ENCODE assay signal across 21 cellular contexts in genomic region chr16:56919099-56919800, GRCh38. TPM values are rescaled to one million over a fixed set of nuclear protein-coding genes. Genes with fewer than 3 reads are reported as not detected.
DNase-seq lines count a peak whose midpoint lies in the region; ATAC-seq, FAIRE-seq and TF ChIP-seq lines count a peak whose summit lies in the region.
"Had no signal": no experiment of that assay in that cellular context is flagged by ENCODE, and none has a peak within 500 bp of the region (broad histone marks: within the 10 kb centered on the region; RNA-seq: fewer than 3 reads in every experiment).

No MANE protein-coding gene starts in this region.

- no peak overlapping the region for H3K4me2 ChIP-seq in K562 (ENCODE audit: insufficient read depth, low read length)

- no peak for TF ChIP-seq POLR2A in K562 (conservative IDR thresholded peaks at IDR 0.05)

- H3K9me3 ChIP-seq in K562 (replicated peaks; ENCODE audit: control insufficient read depth, insufficient read depth, low read depth, low read length) (no peaks in the 10 kb centered on the region), HAP-1 (no peaks in the 10 kb centered on the region)
- H3K9me3 ChIP-seq: ascending aorta, mucosa of descending colon, stomach, upper lobe of right lung had no signal

- POLR2A ChIA-PET in K562 (lab: Yijun Ruan, JAX): interaction anchor here (0.6 to 5.5 kb wide), 6 partner anchors 9 to 1004 kb away, joined by 3 to 79 read pairs (median 4); partner anchors contain the start of gene HERPUD1

- intact Hi-C loops in K562 (cut with micrococcal nuclease): no loop called here

- H3K27me3 ChIP-seq in K562 (ENCODE audit: control insufficient read depth in 2 of 2, insufficient read depth in 2 of 2, low read length in 2 of 2): peaks cover 39 to 56% of the 10 kb centered on the region in 2 experiments; a peak in 4 of 5 replicates
- no peaks in the 10 kb centered on the region for H3K27me3 ChIP-seq in HAP-1 (ENCODE audit: low read depth)
- H3K27me3 ChIP-seq: ascending aorta, stomach, upper lobe of right lung had no signal

- no peak overlapping the region for H3K27ac ChIP-seq in K562 (ENCODE audit: extremely low read depth, low read depth, low read length)
- H3K27ac ChIP-seq: ascending aorta, GM23248, upper lobe of right lung had no signal

- CTCF ChIA-PET in K562 (lab: Yijun Ruan, JAX; ENCODE audit: low intra/inter-chr PET ratio): no interaction called here

- TF ChIP-seq CTCF in K562 (IDR thresholded peaks at IDR 0.05 in 2 of 3, conservative IDR thresholded peaks at IDR 0.05 in 1 of 3; ENCODE audit: insufficient read depth in 2 of 3, low read depth in 1 of 3, low read length in 3 of 3): no peak

- H3K9me1 ChIP-seq in K562 (ENCODE audit: control insufficient read depth, insufficient read depth, low read length): no peaks in the 10 kb centered on the region

- TF ChIP-seq RAD21 in K562 (CRISPR knock-in tag; conservative IDR thresholded peaks at IDR 0.05 in 1 of 2, IDR thresholded peaks at IDR 0.05 in 1 of 2): no peak

- H3K79me2 ChIP-seq in K562 (ENCODE audit: control insufficient read depth, insufficient read depth, low read length): no peaks in the 10 kb centered on the region

- no peak for TF ChIP-seq EP300 in K562 (IDR thresholded peaks at IDR 0.05; ENCODE audit: low read length)

- no peaks in the 10 kb centered on the region for H3K36me3 ChIP-seq in K562 (ENCODE audit: control insufficient read depth, insufficient read depth, low read length)
- no peaks in the 10 kb centered on the region for H3K36me3 ChIP-seq in HAP-1 (replicated peaks)
- H3K36me3 ChIP-seq: ascending aorta, stomach, upper lobe of right lung had no signal

- WGBS in K562 (ENCODE audit: insufficient coverage, low coverage, missing lambda C conversion rate): 10% methylated on average over 11 of the region's 11 CpGs

- FAIRE-seq in K562 (lab: Jason Lieb, UNC): no peak
- FAIRE-seq: colon, endometrium had no signal

- ATAC-seq in activated naive CD8-positive, alpha-beta T cell treated with anti-CD3 and anti-CD28 coated beads, Interleukin-2, amount 50 U/mL, for 24 hours: peak; percentile 55
- no peak; the same call in 2 of the 3 replicates for ATAC-seq in K562
- ATAC-seq in memory B cell (ENCODE audit: low read depth): no peak
- peak; percentile 43 for ATAC-seq in stimulated activated naive CD8-positive, alpha-beta T cell treated with anti-CD3 and anti-CD28 coated beads, Interleukin-15, amount 100 ng/mL, for 72 hours
- ATAC-seq: activated CD4-positive, alpha-beta T cell treated with anti-CD3 and anti-CD28 coated beads for 36 hours; mucosa of descending colon; upper lobe of right lung had no signal

- no peak for DNase-seq in activated naive CD8-positive, alpha-beta T cell treated with anti-CD3 and anti-CD28 coated beads, Interleukin-2, amount 50 U/mL, for 24 hours
- DNase-seq in activated naive CD8-positive, alpha-beta T cell treated with anti-CD3 and anti-CD28 coated beads for 36 hours: no peak
- DNase-seq in K562 (ENCODE audit: extremely low read depth in 1 of 4, low spot score in 3 of 4) (no peak), memory B cell (ENCODE audit: low spot score in 2 of 2) (no peak), ureter (ENCODE audit: low spot score) (no peak), HAP-1 (ENCODE audit: low spot score in 2 of 2) (no peak)
- no peak for DNase-seq in stimulated activated naive CD8-positive, alpha-beta T cell treated with anti-CD3 and anti-CD28 coated beads, Interleukin-15, amount 100 ng/mL, for 72 hours
- DNase-seq in stimulated activated naive CD4-positive, alpha-beta T cell (lab: John Stamatoyannopoulos, UW): no peak
- DNase-seq: activated CD4-positive, alpha-beta T cell treated with anti-CD3 and anti-CD28 coated beads for 36 hours; activated naive CD4-positive, alpha-beta T cell treated with anti-CD3 and anti-CD28 coated beads for 36 hours; foreskin fibroblast; GM23248; MM.1S; mucosa of descending colon; NCI-H526 treated with DMSO at 0.1 percent for 48 hours; stomach; upper lobe of right lung had no signal

- peaks cover 46% of the 10 kb centered on the region for H3K4me1 Mint-ChIP-seq in activated naive CD8-positive, alpha-beta T cell treated with anti-CD3 and anti-CD28 coated beads, Interleukin-2, amount 50 U/mL, for 24 hours
- peaks cover 27% of the 10 kb centered on the region for H3K4me1 Mint-ChIP-seq in activated naive CD8-positive, alpha-beta T cell treated with anti-CD3 and anti-CD28 coated beads for 36 hours
- peaks cover 56% of the 10 kb centered on the region for H3K4me1 Mint-ChIP-seq in memory B cell
- peaks cover 32% of the 10 kb centered on the region for H3K4me1 Mint-ChIP-seq in stimulated activated naive CD8-positive, alpha-beta T cell treated with anti-CD3 and anti-CD28 coated beads, Interleukin-15, amount 100 ng/mL, for 72 hours

- no peaks in the 10 kb centered on the region for H3K9me3 Mint-ChIP-seq in activated naive CD8-positive, alpha-beta T cell treated with anti-CD3 and anti-CD28 coated beads, Interleukin-2, amount 50 U/mL, for 24 hours
- H3K9me3 Mint-ChIP-seq in activated naive CD8-positive, alpha-beta T cell treated with anti-CD3 and anti-CD28 coated beads for 36 hours: peaks cover 2% of the 10 kb centered on the region
- H3K9me3 Mint-ChIP-seq in memory B cell: peaks cover 11% of the 10 kb centered on the region
- peaks cover 0 to 6% of the 10 kb centered on the region in 2 donors for H3K9me3 Mint-ChIP-seq in stimulated activated naive CD8-positive, alpha-beta T cell treated with anti-CD3 and anti-CD28 coated beads, Interleukin-15, amount 100 ng/mL, for 72 hours
- H3K9me3 Mint-ChIP-seq: activated naive CD4-positive, alpha-beta T cell treated with anti-CD3 and anti-CD28 coated beads for 36 hours had no signal

- H2AFZ ChIP-seq in K562 (ENCODE audit: low read depth, low read length): no peak overlapping the region
- H2AFZ ChIP-seq: GM23248 had no signal

- no peak overlapping the region for H3K9ac ChIP-seq in K562 (ENCODE audit: insufficient read depth in 1 of 2, low read depth in 2 of 2, low read length in 2 of 2)
- H3K9ac ChIP-seq: GM23248 had no signal

- no peak overlapping the region for H3K4me3 Mint-ChIP-seq in activated naive CD8-positive, alpha-beta T cell treated with anti-CD3 and anti-CD28 coated beads, Interleukin-2, amount 50 U/mL, for 24 hours
- H3K4me3 Mint-ChIP-seq in activated naive CD8-positive, alpha-beta T cell treated with anti-CD3 and anti-CD28 coated beads for 36 hours: no peak overlapping the region
- H3K4me3 Mint-ChIP-seq in memory B cell: no peak overlapping the region
- H3K4me3 Mint-ChIP-seq in stimulated activated naive CD8-positive, alpha-beta T cell treated with anti-CD3 and anti-CD28 coated beads, Interleukin-15, amount 100 ng/mL, for 72 hours: no peak overlapping the region
- H3K4me3 Mint-ChIP-seq: activated CD4-positive, alpha-beta T cell treated with anti-CD3 and anti-CD28 coated beads for 36 hours; activated naive CD4-positive, alpha-beta T cell treated with anti-CD3 and anti-CD28 coated beads for 36 hours had no signal

- H3K27ac Mint-ChIP-seq in activated naive CD8-positive, alpha-beta T cell treated with anti-CD3 and anti-CD28 coated beads, Interleukin-2, amount 50 U/mL, for 24 hours: peak overlapping the region; percentile 14
- no peak overlapping the region for H3K27ac Mint-ChIP-seq in activated naive CD8-positive, alpha-beta T cell treated with anti-CD3 and anti-CD28 coated beads for 36 hours
- peak overlapping the region; percentile 99 for H3K27ac Mint-ChIP-seq in memory B cell
- H3K27ac Mint-ChIP-seq in stimulated activated naive CD8-positive, alpha-beta T cell treated with anti-CD3 and anti-CD28 coated beads, Interleukin-15, amount 100 ng/mL, for 72 hours: peak overlapping the region in 1 of 2 donors; percentile 51
- H3K27ac Mint-ChIP-seq: activated CD4-positive, alpha-beta T cell treated with anti-CD3 and anti-CD28 coated beads for 36 hours; activated naive CD4-positive, alpha-beta T cell treated with anti-CD3 and anti-CD28 coated beads for 36 hours had no signal

- H3K4me1 ChIP-seq in K562 (replicated peaks in 1 of 2; ENCODE audit: control insufficient read depth in 2 of 2, insufficient read depth in 2 of 2, low read length in 2 of 2) (no peaks in the 10 kb centered on the region; a peak in 1 of 5 replicates), HAP-1 (no peaks in the 10 kb centered on the region)

- no peaks in the 10 kb centered on the region for H3K27me3 Mint-ChIP-seq in activated naive CD8-positive, alpha-beta T cell treated with anti-CD3 and anti-CD28 coated beads, Interleukin-2, amount 50 U/mL, for 24 hours
- H3K27me3 Mint-ChIP-seq in activated naive CD8-positive, alpha-beta T cell treated with anti-CD3 and anti-CD28 coated beads for 36 hours: peaks cover 4% of the 10 kb centered on the region
- H3K27me3 Mint-ChIP-seq in memory B cell: no peaks in the 10 kb centered on the region
- H3K27me3 Mint-ChIP-seq in stimulated activated naive CD8-positive, alpha-beta T cell treated with anti-CD3 and anti-CD28 coated beads, Interleukin-15, amount 100 ng/mL, for 72 hours: no peaks in the 10 kb centered on the region
- H3K27me3 Mint-ChIP-seq: activated CD4-positive, alpha-beta T cell treated with anti-CD3 and anti-CD28 coated beads for 36 hours had no signal

- in situ Hi-C loops in K562 (cut with MboI) (no loop called here), HAP-1 (cut with MboI; ENCODE audit: low sequenced_read_pairs) (no loop called here)

- peaks cover 4% of the 10 kb centered on the region for H4K20me1 ChIP-seq in K562 (replicated peaks; ENCODE audit: control insufficient read depth, insufficient read depth, low read length)

- no peak overlapping the region for H3K4me3 ChIP-seq in K562
- no peak overlapping the region for H3K4me3 ChIP-seq in HAP-1
- H3K4me3 ChIP-seq: ascending aorta, GM23248, mucosa of descending colon, stomach, upper lobe of right lung had no signal

- no peaks in the 10 kb centered on the region for H3K36me3 Mint-ChIP-seq in activated naive CD8-positive, alpha-beta T cell treated with anti-CD3 and anti-CD28 coated beads, Interleukin-2, amount 50 U/mL, for 24 hours (ENCODE audit: low read depth)
- H3K36me3 Mint-ChIP-seq in activated naive CD8-positive, alpha-beta T cell treated with anti-CD3 and anti-CD28 coated beads for 36 hours: peaks cover 4% of the 10 kb centered on the region
- peaks cover 6% of the 10 kb centered on the region for H3K36me3 Mint-ChIP-seq in memory B cell

- no TSS peak for BruUV-seq in K562 (replicated peaks; lab: Mats Ljungman, UMichigan)

RNA-seq across cellular contexts. Expression of gene HERPUD1, which starts 12.7 kb away (rescaled TPM):
- 100 to 1,000 TPM; 143 to 149 TPM for total RNA-seq in activated naive CD8-positive, alpha-beta T cell treated with anti-CD3 and anti-CD28 coated beads for 36 hours
- total RNA-seq in K562 (2011; cell fraction: chromatin; rRNA removed; ENCODE audit: low replicate concordance): 163 and 256 TPM in 2 replicates
- total RNA-seq in K562 (2011; cell fraction: nucleolus; rRNA removed): 127 and 147 TPM in 2 replicates
- total RNA-seq in K562 (2011; cell fraction: nucleoplasm; rRNA removed): 170 and 203 TPM in 2 replicates
- total RNA-seq in K562 (2014; rRNA removed) (25.8 and 26.8 TPM in 2 replicates), K562 (2014; rRNA removed; fragmentation: Illumina TruSeq; extraction: Trizol) (49.3 and 65.4 TPM in 2 replicates), K562 (2015; rRNA removed; fragmentation: Illumina TruSeq; extraction: Trizol) (18.1 and 19.2 TPM in 2 replicates), K562 (2021) (54.4 and 60.7 TPM in 2 replicates), ureter (171 TPM)
- polyA plus RNA-seq in K562 (2011; rRNA removed) (50.0 and 90.9 TPM in 2 replicates), K562 (2014; fragmentation: Illumina TruSeq; extraction: Trizol) (57.8 and 60.7 TPM in 2 replicates), K562 (2014; fragmentation: Nextera tagmentation; extraction: Ambion mirVana) (10 to 100 TPM; 14.2 to 17.8 TPM), K562 (2014; rRNA removed) (32.0 and 37.4 TPM in 2 replicates)
- 36.4 and 59.0 TPM in 2 replicates for polyA plus RNA-seq in K562 (2011; cell fraction: cytosol; rRNA removed)
- polyA plus RNA-seq in K562 (2011; cell fraction: nucleus; rRNA removed): 92.5 and 115 TPM in 2 replicates
- 28.0 and 112 TPM in 2 replicates for polyA plus RNA-seq in K562 (2012)
- 49.2 and 70.6 TPM in 2 replicates for polyA minus RNA-seq in K562 (2011; rRNA and poly(A)+ RNA removed)
- polyA minus RNA-seq in K562 (2011; cell fraction: cytosol; rRNA and poly(A)+ RNA removed): 36.1 and 42.5 TPM in 2 replicates
- 36.1 and 75.2 TPM in 2 replicates for polyA minus RNA-seq in K562 (2011; cell fraction: nucleus; rRNA and poly(A)+ RNA removed)

RNA-seq across cellular contexts. Expression of gene CETP, which starts 42.5 kb away (rescaled TPM):
- under 1 TPM in 1 of 2 experiments, not detected in 1; 0.12 TPM for total RNA-seq in activated naive CD8-positive, alpha-beta T cell treated with anti-CD3 and anti-CD28 coated beads for 36 hours
- 0.37 TPM in 1 of 2 replicates, not detected in the other for total RNA-seq in K562 (2011; cell fraction: chromatin; rRNA removed; ENCODE audit: low replicate concordance)
- 0.17 TPM in 1 of 2 replicates, not detected in the other for total RNA-seq in K562 (2011; cell fraction: nucleolus; rRNA removed)
- total RNA-seq in K562 (2011; cell fraction: nucleoplasm; rRNA removed): not detected in 2 replicates
- total RNA-seq in K562 (2014; rRNA removed) (not detected in 2 replicates), K562 (2014; rRNA removed; fragmentation: Illumina TruSeq; extraction: Trizol) (not detected in 2 replicates), K562 (2015; rRNA removed; fragmentation: Illumina TruSeq; extraction: Trizol) (not detected in 2 replicates), K562 (2021) (not detected in 2 replicates), ureter (0.42 TPM)
- polyA plus RNA-seq in K562 (2011; rRNA removed) (0.05 TPM in 1 of 2 replicates, not detected in the other), K562 (2014; fragmentation: Illumina TruSeq; extraction: Trizol) (not detected in 2 replicates), K562 (2014; fragmentation: Nextera tagmentation; extraction: Ambion mirVana) (under 1 TPM in 1 of 2 experiments, not detected in 1; 0.07 TPM), K562 (2014; rRNA removed) (0.11 TPM in 1 of 2 replicates, not detected in the other)
- polyA plus RNA-seq in K562 (2011; cell fraction: cytosol; rRNA removed): 0.06 TPM in 1 of 2 replicates, not detected in the other
- 0.06 and 0.30 TPM in 2 replicates for polyA plus RNA-seq in K562 (2011; cell fraction: nucleus; rRNA removed)
- 0.06 TPM in 1 of 2 replicates, not detected in the other for polyA plus RNA-seq in K562 (2012)
- not detected in 2 replicates for polyA minus RNA-seq in K562 (2011; rRNA and poly(A)+ RNA removed)
- polyA minus RNA-seq in K562 (2011; cell fraction: cytosol; rRNA and poly(A)+ RNA removed): not detected in 2 replicates
- not detected in 2 replicates for polyA minus RNA-seq in K562 (2011; cell fraction: nucleus; rRNA and poly(A)+ RNA removed)
- total RNA-seq: activated naive CD4-positive, alpha-beta T cell treated with anti-CD3 and anti-CD28 coated beads for 36 hours; ascending aorta; GM23248 had no signal
- polyA plus RNA-seq: GM23248 had no signal

RNA-seq across cellular contexts. Expression of gene SLC12A3, which starts 54.2 kb away (rescaled TPM):
- total RNA-seq in activated naive CD8-positive, alpha-beta T cell treated with anti-CD3 and anti-CD28 coated beads for 36 hours: under 1 TPM in 1 of 2 experiments, not detected in 1; 0.04 TPM
- total RNA-seq in K562 (2011; cell fraction: chromatin; rRNA removed; ENCODE audit: low replicate concordance): not detected in 2 replicates
- not detected in 2 replicates for total RNA-seq in K562 (2011; cell fraction: nucleolus; rRNA removed)
- total RNA-seq in K562 (2011; cell fraction: nucleoplasm; rRNA removed): not detected in 2 replicates
- total RNA-seq in K562 (2014; rRNA removed) (not detected in 2 replicates), K562 (2014; rRNA removed; fragmentation: Illumina TruSeq; extraction: Trizol) (not detected in 2 replicates), K562 (2015; rRNA removed; fragmentation: Illumina TruSeq; extraction: Trizol) (not detected in 2 replicates), K562 (2021) (not detected in 2 replicates), ureter (not detected)
- polyA plus RNA-seq in K562 (2011; rRNA removed) (not detected in 2 replicates), K562 (2014; fragmentation: Illumina TruSeq; extraction: Trizol) (not detected in 2 replicates), K562 (2014; fragmentation: Nextera tagmentation; extraction: Ambion mirVana) (not detected), K562 (2014; rRNA removed) (not detected in 2 replicates)
- polyA plus RNA-seq in K562 (2011; cell fraction: cytosol; rRNA removed): not detected in 2 replicates
- 0.04 TPM in 1 of 2 replicates, not detected in the other for polyA plus RNA-seq in K562 (2011; cell fraction: nucleus; rRNA removed)
- polyA plus RNA-seq in K562 (2012): 0.01 TPM in 1 of 2 replicates, not detected in the other
- polyA minus RNA-seq in K562 (2011; rRNA and poly(A)+ RNA removed): not detected in 2 replicates
- 0.95 and 1.3 TPM in 2 replicates for polyA minus RNA-seq in K562 (2011; cell fraction: cytosol; rRNA and poly(A)+ RNA removed)
- 0.13 TPM in 1 of 2 replicates, not detected in the other for polyA minus RNA-seq in K562 (2011; cell fraction: nucleus; rRNA and poly(A)+ RNA removed)
- total RNA-seq: activated CD4-positive, alpha-beta T cell treated with anti-CD3 and anti-CD28 coated beads for 36 hours; activated naive CD4-positive, alpha-beta T cell treated with anti-CD3 and anti-CD28 coated beads for 36 hours; ascending aorta; GM23248; mucosa of descending colon; stomach; upper lobe of right lung had no signal
- polyA plus RNA-seq: CD14-positive monocyte, GM23248 had no signal

Comparison
In these comparisons a context has a peak if more than half of its experiments do, and no peak if none do; other contexts are left out.
1. ATAC-seq: peak in activated naive CD8-positive, alpha-beta T cell treated with anti-CD3 and anti-CD28 coated beads, Interleukin-2, amount 50 U/mL, for 24 hours (single experiment) and stimulated activated naive CD8-positive, alpha-beta T cell treated with anti-CD3 and anti-CD28 coated beads, Interleukin-15, amount 100 ng/mL, for 72 hours (single experiment); none in K562 (single experiment) and memory B cell (single experiment).